In the genomic region with DNA sequence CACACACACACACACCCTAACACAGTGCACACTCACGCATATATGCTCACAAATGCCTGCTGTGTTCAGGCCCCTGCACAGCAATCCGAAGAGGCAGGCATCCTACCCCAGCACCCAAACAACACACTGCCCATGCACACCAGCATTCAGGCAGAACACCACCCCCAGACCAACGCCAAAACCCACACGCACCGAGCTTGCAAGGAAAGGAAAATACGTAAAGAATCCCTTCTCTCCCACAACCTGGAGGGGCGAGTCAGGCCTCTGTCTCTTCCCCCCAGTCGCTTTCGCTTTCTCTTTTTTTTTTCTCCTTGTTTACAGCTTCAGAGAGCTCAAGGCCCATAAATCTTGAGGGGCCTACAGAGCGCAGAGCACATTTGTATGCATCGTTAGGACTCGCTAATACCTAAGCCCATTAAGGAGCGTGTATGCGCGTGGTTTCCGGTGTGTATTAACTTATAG, we compare ENCODE assay signal across 12 cellular contexts. TPM values are rescaled to one million over a fixed set of nuclear protein-coding genes. Genes with fewer than 3 reads are reported as not detected.
DNase-seq lines count a peak whose midpoint lies in the region; ATAC-seq, FAIRE-seq and TF ChIP-seq lines count a peak whose summit lies in the region.
"Not testable (repeated sequence)": the region's sequence is repeated elsewhere in the genome, so short reads cannot be mapped to it uniquely, and the experiment has no call there.
"Had no signal": no experiment of that assay in that cellular context is flagged by ENCODE, and none has a peak within 500 bp of the region (broad histone marks: within the 10 kb centered on the region; RNA-seq: fewer than 3 reads in every experiment).

No MANE protein-coding gene starts in this region.

- POLR2A ChIA-PET in T-cell (lab: Charles Lee), result not testable (repeated sequence)

- H3K27me3 ChIP-seq in adrenal gland, result not testable (repeated sequence)

- not testable (repeated sequence) for H3K9me3 ChIP-seq in adrenal gland (replicated peaks in 1 of 3)

- H3K27ac ChIP-seq in adrenal gland, result peak overlapping the region in 3 of 5 donors; percentile 17 to 86 (median 23)

- H3K36me3 ChIP-seq in adrenal gland (replicated peaks in 1 of 2), result not testable (repeated sequence)

- intact Hi-C loops in adrenal gland (cut with DNase I), result not testable (repeated sequence)

- TF ChIP-seq POLR2A in adrenal gland (IDR thresholded peaks at IDR 0.05), result not testable (repeated sequence)

- CTCF ChIA-PET in T-cell (lab: Charles Lee), result interaction anchor here in 1 of 2 donors (0.6 kb wide), 1 partner anchor 49 kb away, joined by 3 read pairs; no protein-coding TSS in a partner anchor

- H3K27me3 Mint-ChIP-seq in T-cell; natural killer cell treated with Interleukin-12 subunit alpha and Interleukin-12 subunit beta and Interleukin-15 and Interleukin-18, amount 100 ng/mL, for 72 hours: not testable (repeated sequence)

- peak overlapping the region in 1 of 4 donors; percentile 31 for H3K4me3 ChIP-seq in adrenal gland
- H3K4me3 ChIP-seq in fibroblast of villous mesenchyme (ENCODE audit: low read depth, low read length), result not testable (repeated sequence)

- DNase-seq in GM19239 (ENCODE audit: insufficient read length, low spot score) (peak; percentile 49), T-cell (peak in 29 of 34 experiments; percentile 1 to 48 (median 17)), fibroblast of villous mesenchyme (ENCODE audit: low read depth) (peak; percentile 58)
- DNase-seq in activated T-cell treated with anti-CD3 and anti-CD28 coated beads, Interleukin-2, amount 50 U/mL, for 1 hour, result peak; percentile 39
- DNase-seq in adrenal gland; natural killer cell treated with Interleukin-12 subunit alpha and Interleukin-12 subunit beta and Interleukin-15 and Interleukin-18, amount 100 ng/mL, for 72 hours (ENCODE audit: low spot score): not testable (repeated sequence)
- DNase-seq in stimulated activated CD8-positive, alpha-beta memory T cell treated with anti-CD3 and anti-CD28 coated beads, Interleukin-4, amount 100 ng/mL, for 48 hours, result peak; percentile 32

- not testable (repeated sequence) for H3K9me3 Mint-ChIP-seq in T-cell; natural killer cell treated with Interleukin-12 subunit alpha and Interleukin-12 subunit beta and Interleukin-15 and Interleukin-18, amount 100 ng/mL, for 72 hours

- not testable (repeated sequence) for ATAC-seq in T-cell (replicated peaks in 1 of 4); natural killer cell treated with Interleukin-12 subunit alpha and Interleukin-12 subunit beta and Interleukin-15 and Interleukin-18, amount 100 ng/mL, for 72 hours

- 42 to 54% (median 50%) methylated on average over 12 to 16 of the region's 16 CpGs for WGBS in adrenal gland, 4 donors

- H3K27ac Mint-ChIP-seq in T-cell, result peak overlapping the region; percentile 93 to 96
- H3K27ac Mint-ChIP-seq in natural killer cell treated with Interleukin-12 subunit alpha and Interleukin-12 subunit beta and Interleukin-15 and Interleukin-18, amount 100 ng/mL, for 72 hours, result peak overlapping the region; percentile 74 to 93

- not testable (repeated sequence) for H3K36me3 Mint-ChIP-seq in T-cell; natural killer cell treated with Interleukin-12 subunit alpha and Interleukin-12 subunit beta and Interleukin-15 and Interleukin-18, amount 100 ng/mL, for 72 hours

- not testable (repeated sequence) for TF ChIP-seq CTCF in adrenal gland (IDR thresholded peaks at IDR 0.05); fibroblast of villous mesenchyme (IDR thresholded peaks at IDR 0.05; ENCODE audit: insufficient read depth, low read depth, low read length)

- H3K4me1 Mint-ChIP-seq in T-cell, result peaks cover 25 to 42% (median 36%) of the 10 kb centered on the region in 3 donors
- peaks cover 15 to 21% of the 10 kb centered on the region in 2 donors for H3K4me1 Mint-ChIP-seq in natural killer cell treated with Interleukin-12 subunit alpha and Interleukin-12 subunit beta and Interleukin-15 and Interleukin-18, amount 100 ng/mL, for 72 hours (ENCODE audit: low read depth in 2 of 2)

- not testable (repeated sequence) for H3K4me1 ChIP-seq in adrenal gland (replicated peaks in 1 of 2)

- peak overlapping the region; percentile 84 to 94 (median 86) for H3K4me3 Mint-ChIP-seq in T-cell
- H3K4me3 Mint-ChIP-seq in natural killer cell treated with Interleukin-12 subunit alpha and Interleukin-12 subunit beta and Interleukin-15 and Interleukin-18, amount 100 ng/mL, for 72 hours, result peak overlapping the region; percentile 92

- not testable (repeated sequence) for FAIRE-seq in GM19239 (lab: Jason Lieb, UNC)

RNA-seq across cellular contexts. Expression of a gene that starts 27.4 kb away (rescaled TPM):
- total RNA-seq in T-cell, result 1 to 10 TPM in 1 of 5 donors, under 1 TPM in 4; 0.36 to 1.4 (median 0.61) TPM
- total RNA-seq in adrenal gland, result 1 to 10 TPM in 6 of 8 donors, under 1 TPM in 2; 0.78 to 7.4 (median 3.5) TPM
- 1 to 10 TPM; 2.9 to 7.3 (median 3.0) TPM for polyA plus RNA-seq in adrenal gland
- total RNA-seq in fibroblast of villous mesenchyme, result under 0.01 and 1.6 TPM in 2 replicates
- 1 to 10 TPM; 1.3 to 2.3 TPM for total RNA-seq in natural killer cell treated with Interleukin-12 subunit alpha and Interleukin-12 subunit beta and Interleukin-15 and Interleukin-18, amount 100 ng/mL, for 72 hours
- total RNA-seq: chondrocyte; Right ventricle myocardium superior; T-helper 2 cell treated with Interferon-gamma antibody and Interleukin-4, amounts not matched to agents 100 ng/mL and 5 ng/mL, for 36 hours had no signal

RNA-seq across cellular contexts. Expression of a gene that starts 48.2 kb away (rescaled TPM):
- total RNA-seq in T-cell (not detected), adrenal gland (1 to 10 TPM in 3 of 8 donors, under 1 TPM in 5; 0.36 to 1.9 (median 0.91) TPM), fibroblast of villous mesenchyme (0.43 and 1.3 TPM in 2 replicates)
- 1 to 10 TPM in 1 of 3 donors, under 1 TPM in 2; 0.48 to 1.3 (median 0.51) TPM for polyA plus RNA-seq in adrenal gland
- total RNA-seq in natural killer cell treated with Interleukin-12 subunit alpha and Interleukin-12 subunit beta and Interleukin-15 and Interleukin-18, amount 100 ng/mL, for 72 hours, result not detected
- total RNA-seq: chondrocyte; endothelial cell of umbilical vein; H4; Right ventricle myocardium superior; T-helper 2 cell treated with Interferon-gamma antibody and Interleukin-4, amounts not matched to agents 100 ng/mL and 5 ng/mL, for 36 hours had no signal
- polyA plus RNA-seq: endothelial cell of umbilical vein had no signal

RNA-seq across cellular contexts. Expression of a gene that starts 52.8 kb away (rescaled TPM):
- not detected for total RNA-seq in T-cell
- total RNA-seq in adrenal gland, result 10 to 100 TPM in 4 of 8 donors, 1 to 10 TPM in 4; 1.5 to 20.3 (median 9.4) TPM
- polyA plus RNA-seq in adrenal gland, result 10 to 100 TPM; 19.9 to 23.1 (median 21.2) TPM
- 1.6 and 1.7 TPM in 2 replicates for total RNA-seq in fibroblast of villous mesenchyme
- total RNA-seq in natural killer cell treated with Interleukin-12 subunit alpha and Interleukin-12 subunit beta and Interleukin-15 and Interleukin-18, amount 100 ng/mL, for 72 hours, result not detected
- total RNA-seq: chondrocyte; T-helper 2 cell treated with Interferon-gamma antibody and Interleukin-4, amounts not matched to agents 100 ng/mL and 5 ng/mL, for 36 hours had no signal
